ENCODE assay signal across 14 cellular contexts in genomic region chr2:200177971-200178911, GRCh38.
A peak's percentile ranks its signal among the peaks of the same experiment; 100 is the strongest.
DNase-seq lines count a peak whose midpoint lies in the region; ATAC-seq and TF ChIP-seq lines count a peak whose summit lies in the region.
"Had no signal": no experiment of that assay in that cellular context is flagged by ENCODE, and none has a peak within 500 bp of the region (broad histone marks: within the 10 kb centered on the region; RNA-seq: fewer than 3 reads in every experiment).

No MANE protein-coding gene starts in this region.

- WGBS in SK-N-SH (ENCODE audit: low lambda C conversion rate) = 17% methylated on average over 4 of the region's 4 CpGs

- TF ChIP-seq RAD21 in SK-N-SH (IDR thresholded peaks at IDR 0.05; ENCODE audit: low read length) = no peak

- no peak for ATAC-seq in effector memory CD8-positive, alpha-beta T cell (replicated peaks)
- no peak for ATAC-seq in HG03159 (IDR thresholded peaks at IDR 0.05; ENCODE audit: unreplicated experiment)

- no peaks in the 10 kb centered on the region for H3K79me2 ChIP-seq in SK-N-SH (ENCODE audit: insufficient read depth)

- no peaks in the 10 kb centered on the region for H3K27me3 ChIP-seq in SK-N-SH (ENCODE audit: insufficient read depth)

- H3K27ac Mint-ChIP-seq in nephron = peak overlapping the region in 2 of 3 experiments; percentile 19 to 56
- no peak overlapping the region for H3K27ac Mint-ChIP-seq in effector memory CD8-positive, alpha-beta T cell
- H3K27ac Mint-ChIP-seq: activated T-helper 1 cell treated with anti-CD3 and anti-CD28 coated beads, Interleukin-12 subunit alpha, Interleukin-12 subunit beta, Interleukin-2, Interleukin-4 antibody, amounts not matched to agents 30 ng/mL and 10 ng/mL and 1 ng/mL, durations not matched to agents 14 hours and 24 hours and 36 hours; CD4-positive, CD25-positive, alpha-beta regulatory T cell; memory B cell had no signal

- H3K27ac ChIP-seq in SK-N-SH (ENCODE audit: low read depth in 2 of 2, low read length in 1 of 2) = no peak overlapping the region
- H3K27ac ChIP-seq: colonic mucosa had no signal

- no peaks in the 10 kb centered on the region for H3K4me1 ChIP-seq in SK-N-SH (ENCODE audit: control insufficient read depth in 1 of 2, insufficient read depth in 2 of 2, low read depth in 1 of 2, low read length in 1 of 2)
- H3K4me1 ChIP-seq: colonic mucosa had no signal

- POLR2A ChIA-PET in SK-N-SH (lab: Yijun Ruan, JAX) = no interaction called here

- no peak for TF ChIP-seq CTCF in nephron (IDR thresholded peaks at IDR 0.05; ENCODE audit: unreplicated experiment in 3 of 3)
- TF ChIP-seq CTCF in SK-N-SH (IDR thresholded peaks at IDR 0.05) = no peak

- no peaks in the 10 kb centered on the region for H3K27me3 Mint-ChIP-seq in nephron (ENCODE audit: low read depth)
- H3K27me3 Mint-ChIP-seq in effector memory CD8-positive, alpha-beta T cell = peaks cover 44 to 46% of the 10 kb centered on the region in 2 donors
- H3K27me3 Mint-ChIP-seq: CD4-positive, CD25-positive, alpha-beta regulatory T cell had no signal

- no peaks in the 10 kb centered on the region for H4K20me1 ChIP-seq in SK-N-SH (ENCODE audit: insufficient read depth)

- no peak overlapping the region for H2AFZ ChIP-seq in SK-N-SH (ENCODE audit: low read depth)

- no peaks in the 10 kb centered on the region for H3K9me3 Mint-ChIP-seq in nephron
- H3K9me3 Mint-ChIP-seq in effector memory CD8-positive, alpha-beta T cell = no peaks in the 10 kb centered on the region
- H3K9me3 Mint-ChIP-seq: memory B cell had no signal

- H3K9ac ChIP-seq in SK-N-SH = no peak overlapping the region

- H3F3A ChIP-seq in SK-N-SH (replicated peaks; ENCODE audit: insufficient read depth) = no peaks in the 10 kb centered on the region

- DNase-seq in AG20443 (ENCODE audit: low spot score) = peak; percentile 30
- peak; percentile 48 for DNase-seq in NCI-H1092 treated with DMSO at 0.1 percent for 48 hours (lab: John Stamatoyannopoulos, UW)
- DNase-seq in cerebellum (ENCODE audit: low spot score) = peak; percentile 8
- DNase-seq in SK-N-SH = no peak
- no peak for DNase-seq in activated naive CD4-positive, alpha-beta T cell (lab: John Stamatoyannopoulos, UW)
- DNase-seq in effector memory CD8-positive, alpha-beta T cell = no peak
- DNase-seq: CD4-positive, CD25-positive, alpha-beta regulatory T cell; colonic mucosa; NCI-H1105 treated with DMSO at 0.1 percent for 48 hours had no signal

- no peak overlapping the region for H3K4me3 Mint-ChIP-seq in nephron
- no peak overlapping the region for H3K4me3 Mint-ChIP-seq in effector memory CD8-positive, alpha-beta T cell
- H3K4me3 Mint-ChIP-seq: activated T-helper 1 cell treated with anti-CD3 and anti-CD28 coated beads, Interleukin-12 subunit alpha, Interleukin-12 subunit beta, Interleukin-2, Interleukin-4 antibody, amounts not matched to agents 30 ng/mL and 10 ng/mL and 1 ng/mL, durations not matched to agents 14 hours and 24 hours and 36 hours; CD4-positive, CD25-positive, alpha-beta regulatory T cell; memory B cell had no signal

- H3K36me3 ChIP-seq in SK-N-SH (replicated peaks in 1 of 2; ENCODE audit: control insufficient read depth in 1 of 2, insufficient read depth in 2 of 2, low read length in 1 of 2) = no peaks in the 10 kb centered on the region
- H3K36me3 ChIP-seq: colonic mucosa had no signal

- H3K4me2 ChIP-seq in SK-N-SH = no peak overlapping the region

- TF ChIP-seq EP300 in SK-N-SH (IDR thresholded peaks at IDR 0.05; ENCODE audit: borderline replicate concordance in 1 of 2, low read depth in 1 of 2, low read length in 1 of 2) = no peak

- H3K4me3 ChIP-seq in SK-N-SH (ENCODE audit: low read depth in 2 of 2, low read length in 1 of 2) = no peak overlapping the region
- H3K4me3 ChIP-seq: colonic mucosa, skin epidermis had no signal

- peaks cover 36% of the 10 kb centered on the region for H3K4me1 Mint-ChIP-seq in nephron
- no peaks in the 10 kb centered on the region for H3K4me1 Mint-ChIP-seq in effector memory CD8-positive, alpha-beta T cell (ENCODE audit: low read depth in 2 of 2)
- H3K4me1 Mint-ChIP-seq: CD4-positive, CD25-positive, alpha-beta regulatory T cell; memory B cell had no signal

- no peaks in the 10 kb centered on the region for H3K9me3 ChIP-seq in SK-N-SH
- H3K9me3 ChIP-seq: colonic mucosa had no signal

- CTCF ChIA-PET in SK-N-SH (lab: Yijun Ruan, JAX) = interaction anchor here (0.9 to 1.9 kb wide), 2 partner anchors 11 to 313 kb away, joined by 3 to 6 read pairs; no protein-coding TSS in a partner anchor

- H3K36me3 Mint-ChIP-seq in nephron (ENCODE audit: low read depth) = no peaks in the 10 kb centered on the region
- peaks cover 2% of the 10 kb centered on the region for H3K36me3 Mint-ChIP-seq in effector memory CD8-positive, alpha-beta T cell (ENCODE audit: insufficient read depth)
- H3K36me3 Mint-ChIP-seq: CD4-positive, CD25-positive, alpha-beta regulatory T cell; memory B cell had no signal

- H3K9me2 ChIP-seq in SK-N-SH = no peaks in the 10 kb centered on the region

TF ChIP-seq in SK-N-SH, 30 proteins besides CTCF, POLR2A, EP300 and RAD21:
- TF ChIP-seq RFX5 (IDR thresholded peaks at IDR 0.05; ENCODE audit: low read length) (no peak), NFIC (IDR thresholded peaks at IDR 0.05; ENCODE audit: borderline replicate concordance) (no peak), SIN3A (IDR thresholded peaks at IDR 0.05; ENCODE audit: borderline replicate concordance, low read depth, low read length) (no peak), POLR2AphosphoS5 (IDR thresholded peaks at IDR 0.05; ENCODE audit: low read depth, low read length) (no peak)
TF ChIP-seq in SK-N-SH: peak in this region for 0.

Comparison
In these comparisons a context has a peak if more than half of its experiments do, and no peak if none do; other contexts are left out.
1. DNase-seq: peak in AG20443 (single experiment), NCI-H1092 treated with DMSO at 0.1 percent for 48 hours (single experiment) and cerebellum (single experiment); none in SK-N-SH (single experiment), activated naive CD4-positive, alpha-beta T cell (0 of 4) and effector memory CD8-positive, alpha-beta T cell (0 of 3).
2. H3K27ac Mint-ChIP-seq: peak in nephron (2 of 3); none in effector memory CD8-positive, alpha-beta T cell (0 of 2).